In the genomic region with DNA sequence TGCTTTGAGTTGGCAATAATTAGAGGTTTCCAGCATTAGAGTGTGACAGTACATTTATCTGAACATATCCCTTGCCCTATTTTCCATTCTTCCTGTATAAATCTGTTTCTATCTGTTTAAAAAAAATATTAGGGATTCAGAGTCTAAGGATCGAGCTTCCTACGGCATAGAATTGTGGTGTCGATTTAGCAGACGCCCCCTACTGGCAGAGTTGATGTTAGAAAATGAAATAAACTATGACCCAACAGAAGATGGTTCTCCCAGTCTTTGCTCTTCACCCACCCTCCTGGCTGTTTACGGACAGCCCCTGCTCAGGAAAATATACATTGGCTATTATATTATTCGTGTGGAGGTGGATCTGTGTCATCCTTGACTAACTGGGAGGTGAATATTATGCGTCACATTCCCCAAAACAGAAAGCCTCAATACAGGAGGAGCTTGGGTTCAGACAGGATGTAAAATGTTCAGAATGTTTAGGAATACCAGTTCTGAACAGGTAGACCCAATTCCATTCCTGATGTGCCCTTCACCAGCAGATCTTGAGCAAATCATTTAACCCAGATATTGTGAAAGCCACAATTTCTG, we compare ENCODE assay signal across 8 cellular contexts. TPM values are rescaled to one million over a fixed set of nuclear protein-coding genes. Genes with fewer than 3 reads are reported as not detected.
DNase-seq lines count a peak whose midpoint lies in the region; ATAC-seq and TF ChIP-seq lines count a peak whose summit lies in the region.

No MANE protein-coding gene starts in this region.

- ATAC-seq in GM21529 (IDR thresholded peaks at IDR 0.05; ENCODE audit: unreplicated experiment), result peak; percentile 79

- POLR2A ChIA-PET in activated CD4-positive, alpha-beta memory T cell treated with anti-CD3 and anti-CD28 coated beads, Interleukin-2, amount 10 ng/mL, durations not matched to agents 7 days and 5 days (lab: Charles Lee), result interaction anchor here (0.7 to 2.1 kb wide), 8 partner anchors 9 to 107 kb away, joined by 3 to 7 read pairs (median 4); partner anchors contain the start of gene CYTIP

- peak; percentile 74 for TF ChIP-seq CTCF in fibroblast of pulmonary artery (IDR thresholded peaks at IDR 0.05; ENCODE audit: low read length, missing control alignments)

- CTCF ChIA-PET in activated CD4-positive, alpha-beta memory T cell treated with anti-CD3 and anti-CD28 coated beads, Interleukin-2, amount 10 ng/mL, durations not matched to agents 7 days and 5 days (lab: Charles Lee), result interaction anchor here (0.6 to 5.3 kb wide), 38 partner anchors 10 to 600 kb away, joined by 3 to 98 read pairs (median 4); partner anchors contain the start of gene ERMN

- no peak overlapping the region for H3K27ac Mint-ChIP-seq in activated CD4-positive, alpha-beta memory T cell treated with anti-CD3 and anti-CD28 coated beads, Interleukin-2, amount 10 ng/mL, durations not matched to agents 7 days and 5 days

- no peak overlapping the region for H3K4me3 ChIP-seq in fibroblast of pulmonary artery (replicated peaks; ENCODE audit: low read depth, low read length)

- peak; percentile 5 for DNase-seq in NCI-H1436 (lab: John Stamatoyannopoulos, UW)
- DNase-seq in NCI-H1436 treated with DMSO at 0.1 percent for 48 hours (lab: John Stamatoyannopoulos, UW), result no peak
- peak; percentile 5 for DNase-seq in NCI-H2029 treated with DMSO at 0.1 percent for 48 hours (lab: John Stamatoyannopoulos, UW)
- peak; percentile 36 for DNase-seq in activated CD4-positive, alpha-beta memory T cell treated with anti-CD3 and anti-CD28 coated beads, Interleukin-2, amount 10 ng/mL, durations not matched to agents 7 days and 5 days
- DNase-seq in fibroblast of pulmonary artery (ENCODE audit: low read depth), result peak; percentile 57
- DNase-seq in putamen (ENCODE audit: low spot score), result peak; percentile 58
- DNase-seq in GM03348 (ENCODE audit: low spot score), result no peak

- peaks cover 41% of the 10 kb centered on the region for H3K4me1 Mint-ChIP-seq in activated CD4-positive, alpha-beta memory T cell treated with anti-CD3 and anti-CD28 coated beads, Interleukin-2, amount 10 ng/mL, durations not matched to agents 7 days and 5 days

- peaks cover 29% of the 10 kb centered on the region for H3K36me3 Mint-ChIP-seq in activated CD4-positive, alpha-beta memory T cell treated with anti-CD3 and anti-CD28 coated beads, Interleukin-2, amount 10 ng/mL, durations not matched to agents 7 days and 5 days (ENCODE audit: low read depth)

- no peaks in the 10 kb centered on the region for H3K27me3 Mint-ChIP-seq in activated CD4-positive, alpha-beta memory T cell treated with anti-CD3 and anti-CD28 coated beads, Interleukin-2, amount 10 ng/mL, durations not matched to agents 7 days and 5 days

- no peaks in the 10 kb centered on the region for H3K9me3 Mint-ChIP-seq in activated CD4-positive, alpha-beta memory T cell treated with anti-CD3 and anti-CD28 coated beads, Interleukin-2, amount 10 ng/mL, durations not matched to agents 7 days and 5 days

- no peak overlapping the region for H3K4me3 Mint-ChIP-seq in activated CD4-positive, alpha-beta memory T cell treated with anti-CD3 and anti-CD28 coated beads, Interleukin-2, amount 10 ng/mL, durations not matched to agents 7 days and 5 days

RNA-seq across cellular contexts. Expression of gene ERMN, which starts 10.6 kb away (rescaled TPM):
- 1 to 10 TPM; 3.1 to 3.5 TPM for total RNA-seq in activated CD4-positive, alpha-beta memory T cell treated with anti-CD3 and anti-CD28 coated beads, Interleukin-2, amount 10 ng/mL, durations not matched to agents 7 days and 5 days

Comparison
In these comparisons a context has a peak if more than half of its experiments do, and no peak if none do; other contexts are left out.
1. DNase-seq: peak in NCI-H1436 (single experiment), NCI-H2029 treated with DMSO at 0.1 percent for 48 hours (single experiment), activated CD4-positive, alpha-beta memory T cell treated with anti-CD3 and anti-CD28 coated beads, Interleukin-2, amount 10 ng/mL, durations not matched to agents 7 days and 5 days (single experiment), fibroblast of pulmonary artery (single experiment) and putamen (single experiment); none in NCI-H1436 treated with DMSO at 0.1 percent for 48 hours (single experiment) and GM03348 (single experiment).